In genomic region chr2:230696670-230697069, GRCh38 we compare ENCODE assay signal across 22 cellular contexts. TPM values are rescaled to one million over a fixed set of nuclear protein-coding genes. Genes with fewer than 3 reads are reported as not detected.
DNase-seq lines count a peak whose midpoint lies in the region; ATAC-seq, FAIRE-seq and TF ChIP-seq lines count a peak whose summit lies in the region.
"Had no signal": no experiment of that assay in that cellular context is flagged by ENCODE, and none has a peak within 500 bp of the region (broad histone marks: within the 10 kb centered on the region; RNA-seq: fewer than 3 reads in every experiment).

No MANE protein-coding gene starts in this region.

- H3K9me3 ChIP-seq in PC-9 (ENCODE audit: insufficient read depth, low read depth) (no peaks in the 10 kb centered on the region; the same call in 1 of the 2 replicates), H1 (ENCODE audit: insufficient read depth in 2 of 2, low read depth in 1 of 2, low read length in 1 of 2) (no peaks in the 10 kb centered on the region), trophoblast cell (ENCODE audit: insufficient read depth, low read depth, low read length) (no peaks in the 10 kb centered on the region)
- H3K9me3 ChIP-seq: SJSA1 had no signal

- H2AK5ac ChIP-seq in H1 (ENCODE audit: low read depth, low read length) (no peak overlapping the region), trophoblast cell (ENCODE audit: low read length) (no peak overlapping the region)

- DNase-seq in T-helper 1 cell (no peak), PC-9 (peak in 1 of 2 experiments; percentile 69), H1 (ENCODE audit: low read depth in 1 of 2, low spot score in 2 of 2) (no peak), trophoblast cell (peak in 1 of 2 donors; percentile 12), COLO668 (lab: John Stamatoyannopoulos, UW; ENCODE audit: unreplicated experiment) (no peak), RKO (ENCODE audit: low spot score) (no peak)
- DNase-seq: 8988T; Calu3; CD8-positive, alpha-beta T cell; DMS153; GDM1; NCI-H1092 treated with DMSO at 0.1 percent for 48 hours; NCI-H146; NCI-H2029; NCI-H2227 treated with DMSO at 0.1 percent for 48 hours; NCI-H510A had no signal

- no peak overlapping the region for H3K4me3 Mint-ChIP-seq in T-helper 1 cell treated with Interleukin-12 subunit alpha and Interleukin-12 subunit beta and Interleukin-4 antibody, amounts not matched to agents 30 μg/mL and 1 μg/mL, for 36 hours
- H3K4me3 Mint-ChIP-seq: CD8-positive, alpha-beta T cell had no signal

- BruUV-seq in PC-9 (replicated peaks; lab: Mats Ljungman, UMichigan): no TSS peak

- H2BK120ac ChIP-seq in H1 (replicated peaks; ENCODE audit: low read depth, low read length) (no peak overlapping the region), trophoblast cell (ENCODE audit: insufficient read depth, low read length, poor library complexity) (peak overlapping the region; percentile 26)

- H2BK15ac ChIP-seq in H1 (ENCODE audit: low read length): no peak overlapping the region

- H3K27ac ChIP-seq in PC-9 (peak overlapping the region; percentile 49), H1 (ENCODE audit: low read depth, low read length) (no peak overlapping the region), trophoblast cell (ENCODE audit: low read depth, low read length) (peak overlapping the region; percentile 64)
- H3K27ac ChIP-seq: BLaER1 treated with 17β-estradiol and CSF1 and Interleukin-3, amounts not matched to agents 10 nM and 100 nM; SJSA1 had no signal

- no peaks in the 10 kb centered on the region for H3K27me3 Mint-ChIP-seq in T-helper 1 cell treated with Interleukin-12 subunit alpha and Interleukin-12 subunit beta and Interleukin-4 antibody, amounts not matched to agents 30 μg/mL and 1 μg/mL, for 36 hours (ENCODE audit: low read depth)

- H3K36me3 Mint-ChIP-seq in T-helper 1 cell treated with Interleukin-12 subunit alpha and Interleukin-12 subunit beta and Interleukin-4 antibody, amounts not matched to agents 30 μg/mL and 1 μg/mL, for 36 hours (ENCODE audit: low read depth): peaks cover 6% of the 10 kb centered on the region
- H3K36me3 Mint-ChIP-seq: CD8-positive, alpha-beta T cell had no signal

- H3K27ac Mint-ChIP-seq in T-helper 1 cell treated with Interleukin-12 subunit alpha and Interleukin-12 subunit beta and Interleukin-4 antibody, amounts not matched to agents 30 μg/mL and 1 μg/mL, for 36 hours: peak overlapping the region; percentile 12
- H3K27ac Mint-ChIP-seq: CD8-positive, alpha-beta T cell had no signal

- TF ChIP-seq RAD21 in H1 (IDR thresholded peaks at IDR 0.05 in 1 of 2, conservative IDR thresholded peaks at IDR 0.05 in 1 of 2; ENCODE audit: low read depth in 2 of 2, low read length in 2 of 2): no peak

- no peak overlapping the region for H4K12ac ChIP-seq in trophoblast cell (ENCODE audit: low read depth, low read length)

- peaks cover 32% of the 10 kb centered on the region for H3K4me1 Mint-ChIP-seq in T-helper 1 cell treated with Interleukin-12 subunit alpha and Interleukin-12 subunit beta and Interleukin-4 antibody, amounts not matched to agents 30 μg/mL and 1 μg/mL, for 36 hours (ENCODE audit: low read depth)

- H3K4me3 ChIP-seq in PC-9 (no peak overlapping the region), H1 (ENCODE audit: extremely low read depth in 1 of 4, insufficient read depth in 2 of 4, low read depth in 3 of 4, low read length in 4 of 4) (no peak overlapping the region), trophoblast cell (ENCODE audit: low read depth, low read length) (no peak overlapping the region)
- H3K4me3 ChIP-seq: BLaER1 treated with 17β-estradiol and CSF1 and Interleukin-3, amounts not matched to agents 10 nM and 100 nM; SJSA1 had no signal

- H3K4ac ChIP-seq in H1 (replicated peaks; ENCODE audit: insufficient read length, low read depth, low read length): no peak overlapping the region
- H3K4ac ChIP-seq in trophoblast cell (ENCODE audit: low read depth, low read length): no peak overlapping the region

- no peak for TF ChIP-seq POLR2A in H1 (IDR thresholded peaks at IDR 0.05; ENCODE audit: control extremely low read depth in 1 of 2, low read depth in 2 of 2, low read length in 2 of 2)

- no peak overlapping the region for H4K91ac ChIP-seq in H1 (replicated peaks; ENCODE audit: insufficient read length, low read length)
- H4K91ac ChIP-seq in trophoblast cell (ENCODE audit: low read depth, low read length): peak overlapping the region; percentile 59

- H4K20me1 ChIP-seq in PC-9 (ENCODE audit: insufficient read depth) (no peaks in the 10 kb centered on the region), H1 (replicated peaks in 1 of 2; ENCODE audit: control insufficient read depth in 1 of 2, insufficient read depth in 2 of 2, low read length in 2 of 2) (no peaks in the 10 kb centered on the region)
- H4K20me1 ChIP-seq: BLaER1 treated with 17β-estradiol and CSF1 and Interleukin-3, amounts not matched to agents 10 nM and 100 nM had no signal

- H2AFZ ChIP-seq in PC-9: no peak overlapping the region
- H2AFZ ChIP-seq in H1 (ENCODE audit: low read length): peak overlapping the region; percentile 66; the same call in 1 of the 2 replicates
- H2AFZ ChIP-seq in trophoblast cell (ENCODE audit: insufficient read depth, low read length, poor library complexity): no peak overlapping the region

- no peak for TF ChIP-seq CTCF in PC-9 (conservative IDR thresholded peaks at IDR 0.05)
- no peak for TF ChIP-seq CTCF in H1 (IDR thresholded peaks at IDR 0.05; ENCODE audit: control extremely low read depth in 1 of 3, insufficient read depth in 1 of 3, low read depth in 1 of 3, low read length in 3 of 3)

- no peak overlapping the region for H3K14ac ChIP-seq in H1 (ENCODE audit: insufficient read length)
- peak overlapping the region; percentile 84 for H3K14ac ChIP-seq in trophoblast cell (ENCODE audit: low read length)

- no peaks in the 10 kb centered on the region for H3K9me2 ChIP-seq in PC-9 (ENCODE audit: insufficient read depth)

- H2BK5ac ChIP-seq in H1 (ENCODE audit: low read depth, low read length) (no peak overlapping the region), trophoblast cell (ENCODE audit: low read depth, low read length, poor library complexity) (peak overlapping the region; percentile 52)

- H3K9me3 Mint-ChIP-seq in T-helper 1 cell treated with Interleukin-12 subunit alpha and Interleukin-12 subunit beta and Interleukin-4 antibody, amounts not matched to agents 30 μg/mL and 1 μg/mL, for 36 hours: peaks cover 8% of the 10 kb centered on the region

- TF ChIP-seq EP300 in H1 (IDR thresholded peaks at IDR 0.05; ENCODE audit: borderline replicate concordance in 1 of 2, low read depth in 2 of 2, low read length in 2 of 2): no peak

- H3K23ac ChIP-seq in H1 (ENCODE audit: insufficient read length) (no peak overlapping the region), trophoblast cell (ENCODE audit: low read length) (no peak overlapping the region)

- no peaks in the 10 kb centered on the region for H3K36me3 ChIP-seq in PC-9 (ENCODE audit: low read depth)
- H3K36me3 ChIP-seq in H1 (ENCODE audit: control insufficient read depth in 2 of 4, insufficient read depth in 4 of 4, low read length in 3 of 4): no peaks in the 10 kb centered on the region
- no peaks in the 10 kb centered on the region for H3K36me3 ChIP-seq in trophoblast cell (ENCODE audit: control insufficient read depth in 1 of 2, insufficient read depth in 2 of 2, low read length in 2 of 2)
- H3K36me3 ChIP-seq: BLaER1 treated with 17β-estradiol and CSF1 and Interleukin-3, amounts not matched to agents 10 nM and 100 nM; SJSA1 had no signal

- H3K79me1 ChIP-seq in H1 (ENCODE audit: low read depth, low read length): no peaks in the 10 kb centered on the region
- H3K79me1 ChIP-seq in trophoblast cell (ENCODE audit: low read length): peaks cover 16% of the 10 kb centered on the region

- ATAC-seq in GM18498 (IDR thresholded peaks at IDR 0.05; ENCODE audit: unreplicated experiment): no peak
- ATAC-seq: CD8-positive, alpha-beta T cell; Panc1 had no signal

- H3K79me2 ChIP-seq in PC-9 (ENCODE audit: low read depth) (no peaks in the 10 kb centered on the region), H1 (ENCODE audit: control insufficient read depth in 1 of 2, insufficient read depth in 2 of 2, low read length in 2 of 2) (no peaks in the 10 kb centered on the region), trophoblast cell (ENCODE audit: control insufficient read depth, insufficient read depth, low read length, poor library complexity) (no peaks in the 10 kb centered on the region)

- FAIRE-seq in H1 (lab: Jason Lieb, UNC): no peak
- FAIRE-seq: GM19239 had no signal

- intact Hi-C loops in PC-9 (cut with micrococcal nuclease; ENCODE audit: unreplicated experiment): no loop called here

- H3K9ac ChIP-seq in H1 (replicated peaks in 1 of 4; ENCODE audit: extremely low read depth in 1 of 4, low read depth in 3 of 4, low read length in 3 of 4) (no peak overlapping the region), trophoblast cell (ENCODE audit: low read length) (no peak overlapping the region)
- H3K9ac ChIP-seq: BLaER1 treated with 17β-estradiol and CSF1 and Interleukin-3, amounts not matched to agents 10 nM and 100 nM had no signal

- CTCF ChIA-PET in PC-9 (lab: Charles Lee): no interaction called here
- CTCF ChIA-PET in H1 (lab: Charles Lee; ENCODE audit: partially characterized antibody): interaction anchor here (1.1 kb wide), 1 partner anchor 17 kb away, joined by 3 read pairs; no protein-coding TSS in a partner anchor

- H3K4me2 ChIP-seq in PC-9 (peak overlapping the region; percentile 48), H1 (ENCODE audit: insufficient read depth in 1 of 2, low read depth in 2 of 2, low read length in 2 of 2) (no peak overlapping the region), trophoblast cell (ENCODE audit: low read length) (no peak overlapping the region)

- POLR2A ChIA-PET in PC-9 (lab: Charles Lee; ENCODE audit: unreplicated experiment): no interaction called here
- POLR2A ChIA-PET in H1 (lab: Charles Lee; ENCODE audit: partially characterized antibody): interaction anchor here (0.9 kb wide), 1 partner anchor 27 kb away, joined by 3 read pairs; no protein-coding TSS in a partner anchor

- peaks cover 71% of the 10 kb centered on the region for H3K4me1 ChIP-seq in PC-9 (replicated peaks; ENCODE audit: insufficient read depth)
- peaks cover 0 to 3% (median 0%) of the 10 kb centered on the region in 4 experiments; a peak in 1 of 7 replicates for H3K4me1 ChIP-seq in H1 (replicated peaks in 1 of 4; ENCODE audit: control insufficient read depth in 3 of 4, insufficient read depth in 4 of 4, low read length in 3 of 4)
- peaks cover 15 to 21% of the 10 kb centered on the region in 2 experiments for H3K4me1 ChIP-seq in trophoblast cell (ENCODE audit: control insufficient read depth in 1 of 2, insufficient read depth in 2 of 2, low read length in 2 of 2)

- no peaks in the 10 kb centered on the region for H3K23me2 ChIP-seq in H1 (ENCODE audit: low read depth, low read length)

- H3K27me3 ChIP-seq in PC-9 (ENCODE audit: insufficient read depth, low read depth) (no peaks in the 10 kb centered on the region), H1 (replicated peaks in 1 of 4; ENCODE audit: control insufficient read depth in 3 of 4, extremely low read depth in 1 of 4, insufficient read depth in 3 of 4, low read length in 3 of 4) (no peaks in the 10 kb centered on the region), trophoblast cell (ENCODE audit: insufficient read depth, low read length) (no peaks in the 10 kb centered on the region)
- H3K27me3 ChIP-seq: BLaER1 treated with 17β-estradiol and CSF1 and Interleukin-3, amounts not matched to agents 10 nM and 100 nM; SJSA1 had no signal

- no peak overlapping the region for H2BK20ac ChIP-seq in H1 (ENCODE audit: low read length)

- H3K56ac ChIP-seq in H1 (replicated peaks; ENCODE audit: insufficient read length, low read depth, low read length): no peak overlapping the region

- H3F3A ChIP-seq in PC-9 (ENCODE audit: insufficient read depth, low read depth): peaks cover 36% of the 10 kb centered on the region

- H4K5ac ChIP-seq in H1 (ENCODE audit: insufficient read length, low read depth, low read length): no peak overlapping the region

- no peak overlapping the region for H4K8ac ChIP-seq in H1 (ENCODE audit: extremely low read depth, insufficient read depth, low read length)
- H4K8ac ChIP-seq in trophoblast cell (ENCODE audit: low read depth, low read length): no peak overlapping the region

- H3K18ac ChIP-seq in H1 (ENCODE audit: extremely low read depth, low read length): no peak overlapping the region
- H3K18ac ChIP-seq in trophoblast cell (ENCODE audit: low read length): peak overlapping the region; percentile 14

- no peak overlapping the region for H2BK12ac ChIP-seq in H1 (ENCODE audit: low read depth, low read length)
- H2BK12ac ChIP-seq in trophoblast cell (ENCODE audit: low read length): peak overlapping the region; percentile 69

RNA-seq across cellular contexts. Expression of gene CAB39, which starts 16.0 kb away (rescaled TPM):
- total RNA-seq in PC-9 (2021): 70.9 and 86.1 TPM in 2 replicates
- total RNA-seq in H1 (2021; fragmentation: NEBNext Ultra II Directional; extraction: Animal tissue kit (Norgen Biotek cat#: 25700)): 48.3 and 50.5 TPM in 2 replicates
- polyA plus RNA-seq in H1 (2011; rRNA removed): 12.8 and 16.4 TPM in 2 replicates
- polyA plus RNA-seq in H1 (2011; cell fraction: cytosol; rRNA removed): 21.9 TPM
- 10.9 TPM for polyA plus RNA-seq in H1 (2011; cell fraction: nucleus; rRNA removed)
- 22.0 to 33.8 TPM (median 26.7 TPM) in 4 replicates for polyA plus RNA-seq in H1 (2012, experiment 1 of 2)
- polyA plus RNA-seq in H1 (2012, experiment 2 of 2): 2.2 TPM
- 24.1 TPM for polyA plus RNA-seq in H1 (2013, experiment 1 of 2)
- 25.0 TPM for polyA plus RNA-seq in H1 (2013, experiment 2 of 2)
- polyA minus RNA-seq in H1 (2011; rRNA and poly(A)+ RNA removed): 42.6 and 45.2 TPM in 2 replicates
- polyA minus RNA-seq in H1 (2011; cell fraction: cytosol; rRNA and poly(A)+ RNA removed): 28.2 TPM
- polyA minus RNA-seq in H1 (2011; cell fraction: nucleus; rRNA and poly(A)+ RNA removed): 29.6 TPM
- 43.9 and 44.8 TPM in 2 replicates for polyA plus RNA-seq in trophoblast cell (2013)
